ENCODE assay signal across 10 cellular contexts in genomic region chr15:77507911-77508310, GRCh38.
A peak's percentile ranks its signal among the peaks of the same experiment; 100 is the strongest.
DNase-seq lines count a peak whose midpoint lies in the region; ATAC-seq and TF ChIP-seq lines count a peak whose summit lies in the region.
"Had no signal": no experiment of that assay in that cellular context is flagged by ENCODE, and none has a peak within 500 bp of the region (broad histone marks: within the 10 kb centered on the region; RNA-seq: fewer than 3 reads in every experiment).

No MANE protein-coding gene starts in this region.

- POLR2A ChIA-PET in activated CD4-positive, alpha-beta memory T cell treated with anti-CD3 and anti-CD28 coated beads, Interleukin-2, amount 10 ng/mL, durations not matched to agents 7 days and 5 days (lab: Charles Lee), result interaction anchor here (0.6 kb wide), 1 partner anchor 10 kb away, joined by 4 read pairs; no protein-coding TSS in a partner anchor

- peaks cover 7% of the 10 kb centered on the region for H3K4me1 Mint-ChIP-seq in activated CD4-positive, alpha-beta memory T cell treated with anti-CD3 and anti-CD28 coated beads, Interleukin-2, amount 10 ng/mL, durations not matched to agents 7 days and 5 days

- peak overlapping the region; percentile 37; the same call in 1 of the 2 replicates for H3K4me3 ChIP-seq in BLaER1
- no peak overlapping the region for H3K4me3 ChIP-seq in ovary

- H3K36me3 ChIP-seq in BLaER1 (no peaks in the 10 kb centered on the region), ovary (no peaks in the 10 kb centered on the region)

- no peaks in the 10 kb centered on the region for H3K36me3 Mint-ChIP-seq in activated CD4-positive, alpha-beta memory T cell treated with anti-CD3 and anti-CD28 coated beads, Interleukin-2, amount 10 ng/mL, durations not matched to agents 7 days and 5 days (ENCODE audit: low read depth)

- 28 to 34% (median 32%) methylated on average over 6 of the region's 6 CpGs for WGBS in ovary, 3 donors

- CTCF ChIA-PET in activated CD4-positive, alpha-beta memory T cell treated with anti-CD3 and anti-CD28 coated beads, Interleukin-2, amount 10 ng/mL, durations not matched to agents 7 days and 5 days (lab: Charles Lee), result interaction anchor here (0.6 to 2.2 kb wide), 3 partner anchors 11 to 102 kb away, joined by 3 to 10 read pairs (median 5); no protein-coding TSS in a partner anchor

- H3K4me1 ChIP-seq in BLaER1, result peaks cover 53% of the 10 kb centered on the region
- peaks cover 19% of the 10 kb centered on the region for H3K4me1 ChIP-seq in ovary (ENCODE audit: insufficient read depth)

- no peaks in the 10 kb centered on the region for H3K27me3 Mint-ChIP-seq in activated CD4-positive, alpha-beta memory T cell treated with anti-CD3 and anti-CD28 coated beads, Interleukin-2, amount 10 ng/mL, durations not matched to agents 7 days and 5 days

- DNase-seq in Right ventricle myocardium superior (peak; percentile 83), ovary (peak in 4 of 5 donors; percentile 37 to 66 (median 46)), NCI-H1105 (lab: John Stamatoyannopoulos, UW) (no peak), NCI-H2107 (lab: John Stamatoyannopoulos, UW) (no peak)
- no peak for DNase-seq in activated CD4-positive, alpha-beta memory T cell treated with anti-CD3 and anti-CD28 coated beads, Interleukin-2, amount 10 ng/mL, durations not matched to agents 7 days and 5 days
- DNase-seq: CD8-positive, alpha-beta memory T cell; NCI-H2081 had no signal

- H3K9me3 ChIP-seq in BLaER1, result no peaks in the 10 kb centered on the region
- H3K9me3 ChIP-seq in ovary, result no peaks in the 10 kb centered on the region

- H3K4me3 Mint-ChIP-seq in activated CD4-positive, alpha-beta memory T cell treated with anti-CD3 and anti-CD28 coated beads, Interleukin-2, amount 10 ng/mL, durations not matched to agents 7 days and 5 days, result no peak overlapping the region
- H3K4me3 Mint-ChIP-seq: CD8-positive, alpha-beta memory T cell had no signal

- intact Hi-C loops in Right ventricle myocardium superior (cut with DNase I), result loop anchor here (5.0 kb wide), 1 partner anchor 34 kb away; no protein-coding TSS in a partner anchor
- intact Hi-C loops in ovary (cut with DNase I), result no loop called here

- peak overlapping the region; percentile 87 for H3K4me2 ChIP-seq in BLaER1

- peak overlapping the region; percentile 52 for H3K9ac ChIP-seq in BLaER1

- no peak overlapping the region for H3K27ac Mint-ChIP-seq in activated CD4-positive, alpha-beta memory T cell treated with anti-CD3 and anti-CD28 coated beads, Interleukin-2, amount 10 ng/mL, durations not matched to agents 7 days and 5 days

- no peak for TF ChIP-seq POLR2A in ovary (IDR thresholded peaks at IDR 0.05)

- no peak for TF ChIP-seq EP300 in ovary (IDR thresholded peaks at IDR 0.05)

- H3K9me3 Mint-ChIP-seq in activated CD4-positive, alpha-beta memory T cell treated with anti-CD3 and anti-CD28 coated beads, Interleukin-2, amount 10 ng/mL, durations not matched to agents 7 days and 5 days, result no peaks in the 10 kb centered on the region

- ATAC-seq in Right ventricle myocardium superior (ENCODE audit: poor library complexity), result peak; percentile 89
- no peak for ATAC-seq in HG02678 (IDR thresholded peaks at IDR 0.05; ENCODE audit: unreplicated experiment)

- H4K20me1 ChIP-seq in BLaER1, result no peaks in the 10 kb centered on the region

- TF ChIP-seq CTCF in VCaP (conservative IDR thresholded peaks at IDR 0.05), result no peak
- TF ChIP-seq CTCF in ovary (IDR thresholded peaks at IDR 0.05), result no peak

- H3K27ac ChIP-seq in BLaER1 (peak overlapping the region; percentile 72), VCaP (peak overlapping the region; percentile 24; the same call in 1 of the 2 replicates), ovary (peak overlapping the region; percentile 7 to 33)

- H3K27me3 ChIP-seq in BLaER1, result no peaks in the 10 kb centered on the region
- H3K27me3 ChIP-seq in ovary, result no peaks in the 10 kb centered on the region

Comparison
In these comparisons a context has a peak if more than half of its experiments do, and no peak if none do; other contexts are left out.
1. H3K27ac ChIP-seq: peak in every context shown above with its lines; median percentile 72 in BLaER1; 24 in VCaP; 20 in ovary.
2. DNase-seq: peak in Right ventricle myocardium superior (single experiment) and ovary (4 of 5); none in activated CD4-positive, alpha-beta memory T cell treated with anti-CD3 and anti-CD28 coated beads, Interleukin-2, amount 10 ng/mL, durations not matched to agents 7 days and 5 days (single experiment), NCI-H1105 (single experiment) and NCI-H2107 (single experiment).